ENCODE assay signal across 27 cellular contexts in the genomic region with DNA sequence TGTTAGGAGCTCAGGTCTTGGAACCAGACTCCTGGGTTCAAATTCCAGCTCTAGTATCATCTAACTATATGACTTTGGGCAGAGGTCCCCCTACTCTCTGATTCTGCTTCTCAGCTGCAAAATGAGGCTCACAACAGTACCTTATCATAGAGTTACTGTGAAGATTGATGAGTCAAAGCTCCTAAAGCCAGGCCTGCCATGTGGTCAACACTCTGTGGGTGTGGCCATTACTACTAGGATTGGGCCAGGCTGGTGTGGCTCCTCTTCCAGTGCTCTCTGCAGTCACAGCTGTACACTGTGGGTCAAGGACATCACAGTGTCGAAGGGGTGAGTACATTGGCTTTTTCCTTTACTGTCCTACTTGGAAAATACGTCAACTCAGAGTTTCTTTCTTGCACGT. TPM values are rescaled to one million over a fixed set of nuclear protein-coding genes. Genes with fewer than 3 reads are reported as not detected.
"Had no signal": no experiment of that assay in that cellular context is flagged by ENCODE, and none has a peak within 500 bp of the region (broad histone marks: within the 10 kb centered on the region; RNA-seq: fewer than 3 reads in every experiment).

No MANE protein-coding gene starts in this region.

- DNase-seq: activated CD4-positive, alpha-beta memory T cell treated with anti-CD3 and anti-CD28 coated beads for 36 hours; activated CD4-positive, alpha-beta T cell treated with anti-CD3 and anti-CD28 coated beads for 48 hours; activated CD4-positive, CD25-positive, alpha-beta regulatory T cell treated with anti-CD3 and anti-CD28 coated beads, Interleukin-2, amount 50 U/mL, for 72 hours; activated effector memory CD4-positive, alpha-beta T cell treated with Interleukin-2 at 50 U/mL for 16 hours; activated naive CD4-positive, alpha-beta T cell; activated naive CD8-positive, alpha-beta T cell treated with anti-CD3 and anti-CD28 coated beads, Interleukin-2, amount 50 U/mL, for 24 hours; activated T-cell treated with anti-CD3 and anti-CD28 coated beads, Interleukin-2, amount 50 U/mL, for 24 hours; amniotic stem cell; body of pancreas; IMR-90; KBM-7; NCI-H1048; NCI-H146; NCI-H187 treated with DMSO at 0.1 percent for 48 hours; NCI-H2081 treated with DMSO at 0.1 percent for 48 hours; NCI-H446; NCI-H524; SHP77 treated with DMSO at 0.1 percent for 48 hours had no signal

- H3K27me3 ChIP-seq: ascending aorta, body of pancreas had no signal

- H3K4me1 Mint-ChIP-seq: activated naive CD8-positive, alpha-beta T cell treated with anti-CD3 and anti-CD28 coated beads, Interleukin-2, amount 50 U/mL, for 24 hours had no signal

- H3K36me3 ChIP-seq: ascending aorta had no signal

- H3K4me1 ChIP-seq: ascending aorta, body of pancreas had no signal

- H3K4me3 ChIP-seq: ascending aorta, body of pancreas had no signal

- H3K4me3 Mint-ChIP-seq: activated CD4-positive, alpha-beta memory T cell treated with anti-CD3 and anti-CD28 coated beads for 36 hours; activated naive CD8-positive, alpha-beta T cell treated with anti-CD3 and anti-CD28 coated beads, Interleukin-2, amount 50 U/mL, for 24 hours; activated T-cell treated with anti-CD3 and anti-CD28 coated beads, Interleukin-2, amount 50 U/mL, for 24 hours; activated T-helper 1 cell treated with anti-CD3 and anti-CD28 coated beads, Interleukin-12 subunit alpha, Interleukin-12 subunit beta, Interleukin-2, Interleukin-4 antibody, amounts not matched to agents 30 ng/mL and 10 ng/mL and 1 ng/mL, durations not matched to agents 14 hours and 24 hours and 36 hours; T-helper 1 cell treated with Interleukin-12 subunit alpha and Interleukin-12 subunit beta and Interleukin-4 antibody, amounts not matched to agents 30 μg/mL and 1 μg/mL, for 36 hours; WTC11 had no signal

- H3K27ac Mint-ChIP-seq: activated CD4-positive, alpha-beta memory T cell treated with anti-CD3 and anti-CD28 coated beads for 36 hours; activated naive CD4-positive, alpha-beta T cell treated with anti-CD3 and anti-CD28 coated beads, Interleukin-2, amount 50 U/mL, for 72 hours; activated naive CD8-positive, alpha-beta T cell treated with anti-CD3 and anti-CD28 coated beads, Interleukin-2, amount 50 U/mL, for 24 hours; activated T-cell treated with anti-CD3 and anti-CD28 coated beads, Interleukin-2, amount 50 U/mL, for 24 hours; activated T-helper 1 cell treated with anti-CD3 and anti-CD28 coated beads, Interleukin-12 subunit alpha, Interleukin-12 subunit beta, Interleukin-2, Interleukin-4 antibody, amounts not matched to agents 30 ng/mL and 10 ng/mL and 1 ng/mL, durations not matched to agents 14 hours and 24 hours and 36 hours; T-helper 1 cell treated with Interleukin-12 subunit alpha and Interleukin-12 subunit beta and Interleukin-4 antibody, amounts not matched to agents 30 μg/mL and 1 μg/mL, for 36 hours; WTC11 had no signal

- H3K9me3 Mint-ChIP-seq: activated CD4-positive, alpha-beta memory T cell treated with anti-CD3 and anti-CD28 coated beads for 36 hours; activated naive CD4-positive, alpha-beta T cell treated with anti-CD3 and anti-CD28 coated beads, Interleukin-2, amount 50 U/mL, for 72 hours; activated naive CD8-positive, alpha-beta T cell treated with anti-CD3 and anti-CD28 coated beads, Interleukin-2, amount 50 U/mL, for 24 hours; activated T-cell treated with anti-CD3 and anti-CD28 coated beads, Interleukin-2, amount 50 U/mL, for 24 hours; activated T-helper 1 cell treated with anti-CD3 and anti-CD28 coated beads, Interleukin-12 subunit alpha, Interleukin-12 subunit beta, Interleukin-2, Interleukin-4 antibody, amounts not matched to agents 30 ng/mL and 10 ng/mL and 1 ng/mL, durations not matched to agents 14 hours and 24 hours and 36 hours; T-helper 1 cell treated with Interleukin-12 subunit alpha and Interleukin-12 subunit beta and Interleukin-4 antibody, amounts not matched to agents 30 μg/mL and 1 μg/mL, for 36 hours; WTC11 had no signal

- H3K27ac ChIP-seq: ascending aorta, body of pancreas had no signal

- H3K36me3 Mint-ChIP-seq: activated CD4-positive, alpha-beta memory T cell treated with anti-CD3 and anti-CD28 coated beads for 36 hours; activated naive CD4-positive, alpha-beta T cell treated with anti-CD3 and anti-CD28 coated beads, Interleukin-2, amount 50 U/mL, for 72 hours; WTC11 had no signal

- ATAC-seq: activated naive CD4-positive, alpha-beta T cell treated with anti-CD3 and anti-CD28 coated beads, Interleukin-2, amount 50 U/mL, for 72 hours; activated naive CD8-positive, alpha-beta T cell treated with anti-CD3 and anti-CD28 coated beads, Interleukin-2, amount 50 U/mL, for 24 hours; body of pancreas; WTC11 had no signal

- H3K9me3 ChIP-seq: ascending aorta, body of pancreas had no signal

RNA-seq across cellular contexts. Expression of a gene that starts 22.6 kb away (rescaled TPM):
- total RNA-seq: activated CD4-positive, alpha-beta memory T cell treated with anti-CD3 and anti-CD28 coated beads for 36 hours; activated CD8-positive, alpha-beta memory T cell treated with anti-CD3 and anti-CD28 coated beads for 36 hours; activated naive CD4-positive, alpha-beta T cell treated with anti-CD3 and anti-CD28 coated beads, Interleukin-2, amount 50 U/mL, for 72 hours; activated T-helper 1 cell treated with anti-CD3 and anti-CD28 coated beads, Interleukin-12 subunit alpha, Interleukin-12 subunit beta, Interleukin-2, Interleukin-4 antibody, amounts not matched to agents 30 ng/mL and 10 ng/mL and 1 ng/mL, durations not matched to agents 14 hours and 24 hours and 36 hours; ascending aorta; IMR-90; LHCN-M2; M059J; SK-MEL-5 had no signal
- polyA plus RNA-seq: IMR-90 had no signal
